ENCODE assay signal across 25 cellular contexts in genomic region chr3:30550246-30550645, GRCh38. TPM values are rescaled to one million over a fixed set of nuclear protein-coding genes. Genes with fewer than 3 reads are reported as not detected.
DNase-seq lines count a peak whose midpoint lies in the region; ATAC-seq and TF ChIP-seq lines count a peak whose summit lies in the region.
"Had no signal": no experiment of that assay in that cellular context is flagged by ENCODE, and none has a peak within 500 bp of the region (broad histone marks: within the 10 kb centered on the region; RNA-seq: fewer than 3 reads in every experiment).

No MANE protein-coding gene starts in this region.

- H3K36me3 Mint-ChIP-seq in H9 (ENCODE audit: insufficient read depth in 1 of 3, low read depth in 3 of 3) (peaks cover 9 to 15% (median 12%) of the 10 kb centered on the region in 3 experiments), mesothelial cell of epicardium (no peaks in the 10 kb centered on the region)
- H3K36me3 Mint-ChIP-seq: stimulated activated naive B cell treated with anti-CD40 and anti-IgM and Interleukin-4, amounts not matched to agents 10 μg/mL and 1 μg/mL and 100 μg/mL, for 72 hours had no signal

- no peaks in the 10 kb centered on the region for H4K20me1 ChIP-seq in H9 (ENCODE audit: control insufficient read depth, insufficient read depth, insufficient read length)

- H3K79me2 ChIP-seq in H9 (ENCODE audit: insufficient read depth, low read length) (no peaks in the 10 kb centered on the region), trophoblast cell (ENCODE audit: control insufficient read depth, insufficient read depth, low read length, poor library complexity) (no peaks in the 10 kb centered on the region)

- H3K27me3 ChIP-seq in H9 (ENCODE audit: insufficient read depth, low read length) (no peaks in the 10 kb centered on the region), trophoblast cell (ENCODE audit: insufficient read depth, low read length) (no peaks in the 10 kb centered on the region)
- H3K27me3 ChIP-seq: suprapubic skin had no signal

- H3K27me3 Mint-ChIP-seq in H9 (ENCODE audit: low read depth) = no peaks in the 10 kb centered on the region; the same call in 1 of the 2 replicates
- no peaks in the 10 kb centered on the region for H3K27me3 Mint-ChIP-seq in mesothelial cell of epicardium (ENCODE audit: low read depth)
- H3K27me3 Mint-ChIP-seq: activated CD8-positive, alpha-beta memory T cell treated with anti-CD3 and anti-CD28 coated beads, Interleukin-2, amount 10 ng/mL, durations not matched to agents 7 days and 5 days; stimulated activated naive B cell treated with anti-CD40 and anti-IgM and Interleukin-4, amounts not matched to agents 10 μg/mL and 1 μg/mL and 100 μg/mL, for 72 hours had no signal

- peak overlapping the region in 2 of 3 experiments; percentile 71 to 93; a peak in 5 of 7 replicates for H3K27ac Mint-ChIP-seq in H9
- no peak overlapping the region for H3K27ac Mint-ChIP-seq in mesothelial cell of epicardium
- H3K27ac Mint-ChIP-seq: activated CD8-positive, alpha-beta memory T cell treated with anti-CD3 and anti-CD28 coated beads, Interleukin-2, amount 10 ng/mL, durations not matched to agents 7 days and 5 days; activated naive CD4-positive, alpha-beta T cell treated with anti-CD3 and anti-CD28 coated beads for 36 hours had no signal

- no peak for TF ChIP-seq CTCF in H9 (conservative IDR thresholded peaks at IDR 0.05)
- no peak for TF ChIP-seq CTCF in epithelial cell of esophagus (IDR thresholded peaks at IDR 0.05; ENCODE audit: insufficient read depth, low read depth, low read length, missing control alignments)
- TF ChIP-seq CTCF in mesothelial cell of epicardium (IDR thresholded peaks at IDR 0.05; ENCODE audit: unreplicated experiment) = no peak

- no peak overlapping the region for H3K14ac ChIP-seq in H9 (ENCODE audit: insufficient read depth, low read length)
- no peak overlapping the region for H3K14ac ChIP-seq in trophoblast cell (ENCODE audit: low read length)

- H3K79me1 ChIP-seq in H9 (ENCODE audit: insufficient read depth, low read depth, low read length, poor library complexity, severe bottlenecking) (no peaks in the 10 kb centered on the region), trophoblast cell (ENCODE audit: low read length) (peaks cover 7% of the 10 kb centered on the region)

- H3K9me3 ChIP-seq in H9 (ENCODE audit: control insufficient read depth, low read depth, low read length) (no peaks in the 10 kb centered on the region), trophoblast cell (ENCODE audit: insufficient read depth, low read depth, low read length) (peaks cover 2% of the 10 kb centered on the region)
- H3K9me3 ChIP-seq: lower lobe of right lung, suprapubic skin had no signal

- H4K8ac ChIP-seq in H9 (replicated peaks; ENCODE audit: insufficient read length, low read depth, low read length) = no peak overlapping the region
- no peak overlapping the region for H4K8ac ChIP-seq in trophoblast cell (ENCODE audit: low read depth, low read length)

- H2BK12ac ChIP-seq in H9 (ENCODE audit: insufficient read length, low read depth, low read length) (no peak overlapping the region), trophoblast cell (ENCODE audit: low read length) (no peak overlapping the region)

- no peak overlapping the region for H3K56ac ChIP-seq in H9 (ENCODE audit: insufficient read length, low read depth, low read length)

- H2AK5ac ChIP-seq in H9 (ENCODE audit: insufficient read length, low read length) (peak overlapping the region; percentile 83), trophoblast cell (ENCODE audit: low read length) (no peak overlapping the region)

- H3K4me1 Mint-ChIP-seq in H9 (peaks cover 47 to 59% of the 10 kb centered on the region in 2 experiments), mesothelial cell of epicardium (no peaks in the 10 kb centered on the region)

- no peak overlapping the region for H3K4me3 Mint-ChIP-seq in H9
- no peak overlapping the region for H3K4me3 Mint-ChIP-seq in mesothelial cell of epicardium
- H3K4me3 Mint-ChIP-seq: activated CD8-positive, alpha-beta memory T cell treated with anti-CD3 and anti-CD28 coated beads, Interleukin-2, amount 10 ng/mL, durations not matched to agents 7 days and 5 days; activated naive CD4-positive, alpha-beta T cell treated with anti-CD3 and anti-CD28 coated beads for 36 hours; neural crest cell; stimulated activated naive B cell treated with anti-CD40 and anti-IgM and Interleukin-4, amounts not matched to agents 10 μg/mL and 1 μg/mL and 100 μg/mL, for 72 hours had no signal

- no peak overlapping the region for H2BK15ac ChIP-seq in H9 (ENCODE audit: low read depth, low read length)

- DNase-seq in H9 = no peak
- DNase-seq in amniotic epithelial cell (ENCODE audit: low read depth) = peak; percentile 61
- DNase-seq in epithelial cell of esophagus (ENCODE audit: low read depth) = peak; percentile 40
- peak; percentile 78 to 97 for DNase-seq in trophoblast cell
- no peak for DNase-seq in GOT3 (lab: John Stamatoyannopoulos, UW)
- DNase-seq in NCI-H524 treated with DMSO at 0.1 percent for 48 hours (lab: John Stamatoyannopoulos, UW) = no peak
- no peak for DNase-seq in mesothelial cell of epicardium (ENCODE audit: low spot score in 2 of 2, unreplicated experiment in 2 of 2)
- DNase-seq: activated CD4-positive, alpha-beta T cell treated with anti-CD3 and anti-CD28 coated beads, Interleukin-2, amount 50 U/mL, for 1 hour; activated CD8-positive, alpha-beta memory T cell treated with anti-CD3 and anti-CD28 coated beads, Interleukin-2, amount 10 ng/mL, durations not matched to agents 7 days and 5 days; activated naive CD4-positive, alpha-beta T cell treated with anti-CD3 and anti-CD28 coated beads for 36 hours; activated T-cell treated with anti-CD3 and anti-CD28 coated beads, Interleukin-2, amount 50 U/mL, for 48 hours; amniotic stem cell; lower lobe of right lung; NCI-H1092; NCI-H187; NCI-H526 treated with DMSO at 0.1 percent for 48 hours; posterior cingulate gyrus; SHP77 treated with DMSO at 0.1 percent for 48 hours; stimulated activated naive B cell treated with anti-CD40 and anti-IgM and Interleukin-4, amounts not matched to agents 10 μg/mL and 1 μg/mL and 100 μg/mL, for 72 hours; T-helper 9 cell had no signal

- H2AFZ ChIP-seq in H9 (ENCODE audit: low read length) (no peak overlapping the region), trophoblast cell (ENCODE audit: insufficient read depth, low read length, poor library complexity) (no peak overlapping the region)

- H3K9ac ChIP-seq in H9 (ENCODE audit: extremely low read depth, insufficient read length, low read length) = no peak overlapping the region
- H3K9ac ChIP-seq in trophoblast cell (ENCODE audit: low read length) = no peak overlapping the region

- H3T11ph ChIP-seq in H9 (ENCODE audit: low read length) = no peak overlapping the region

- H3K9me3 Mint-ChIP-seq in H9 = peaks cover 8 to 13% of the 10 kb centered on the region in 2 experiments
- peaks cover 8% of the 10 kb centered on the region for H3K9me3 Mint-ChIP-seq in mesothelial cell of epicardium
- H3K9me3 Mint-ChIP-seq: activated naive CD4-positive, alpha-beta T cell treated with anti-CD3 and anti-CD28 coated beads for 36 hours; neural crest cell had no signal

- H2BK20ac ChIP-seq in H9 (ENCODE audit: low read depth, low read length, poor library complexity, severe bottlenecking) = no peak overlapping the region

- H3K4ac ChIP-seq in H9 (ENCODE audit: low read depth, low read length) (no peak overlapping the region), trophoblast cell (ENCODE audit: low read depth, low read length) (no peak overlapping the region)

- H3K18ac ChIP-seq in H9 (ENCODE audit: insufficient read length, low read depth, low read length) (no peak overlapping the region), trophoblast cell (ENCODE audit: low read length) (no peak overlapping the region)

- H4K12ac ChIP-seq in trophoblast cell (ENCODE audit: low read depth, low read length) = no peak overlapping the region

- H4K5ac ChIP-seq in H9 (ENCODE audit: insufficient read length, low read depth, low read length) = no peak overlapping the region

- H3K23me2 ChIP-seq in H9 (ENCODE audit: insufficient read length, low read depth, low read length, poor library complexity, severe bottlenecking) = no peaks in the 10 kb centered on the region

- H2BK5ac ChIP-seq in H9 (ENCODE audit: insufficient read length, low read length) (peak overlapping the region; percentile 53), trophoblast cell (ENCODE audit: low read depth, low read length, poor library complexity) (no peak overlapping the region)

- no peak overlapping the region for H4K91ac ChIP-seq in H9 (ENCODE audit: insufficient read length, low read depth, low read length)
- H4K91ac ChIP-seq in trophoblast cell (ENCODE audit: low read depth, low read length) = no peak overlapping the region

- no peak for ATAC-seq in HG02678 (IDR thresholded peaks at IDR 0.05; ENCODE audit: unreplicated experiment)
- ATAC-seq: activated CD8-positive, alpha-beta memory T cell treated with anti-CD3 and anti-CD28 coated beads, Interleukin-2, amount 10 ng/mL, durations not matched to agents 7 days and 5 days; stimulated activated naive B cell treated with anti-CD40 and anti-IgM and Interleukin-4, amounts not matched to agents 10 μg/mL and 1 μg/mL and 100 μg/mL, for 72 hours had no signal

- no peak overlapping the region for H3K4me2 ChIP-seq in H9 (ENCODE audit: insufficient read depth, insufficient read length, low read length)
- H3K4me2 ChIP-seq in trophoblast cell (ENCODE audit: low read length) = no peak overlapping the region

- peak overlapping the region; percentile 95 for H3K27ac ChIP-seq in H9 (ENCODE audit: insufficient read length, low read depth, low read length)
- peak overlapping the region; percentile 58 for H3K27ac ChIP-seq in trophoblast cell (ENCODE audit: low read depth, low read length)
- H3K27ac ChIP-seq: C4-2B, HL-60, lower lobe of right lung, suprapubic skin had no signal

- H2BK120ac ChIP-seq in H9 (ENCODE audit: low read depth, low read length, poor library complexity, severe bottlenecking) (no peak overlapping the region), trophoblast cell (ENCODE audit: insufficient read depth, low read length, poor library complexity) (no peak overlapping the region)

- H3K4me3 ChIP-seq in epithelial cell of esophagus (ENCODE audit: low read length) (no peak overlapping the region), trophoblast cell (ENCODE audit: low read depth, low read length) (no peak overlapping the region)
- H3K4me3 ChIP-seq: lower lobe of right lung, suprapubic skin had no signal

- no peaks in the 10 kb centered on the region for H3K36me3 ChIP-seq in trophoblast cell (ENCODE audit: control insufficient read depth in 1 of 2, insufficient read depth in 2 of 2, low read length in 2 of 2)
- H3K36me3 ChIP-seq: lower lobe of right lung, suprapubic skin had no signal

- no peak overlapping the region for H3K23ac ChIP-seq in H9 (ENCODE audit: insufficient read length, low read depth, low read length)
- no peak overlapping the region for H3K23ac ChIP-seq in trophoblast cell (ENCODE audit: low read length)

- H3K4me1 ChIP-seq in H9 (ENCODE audit: insufficient read depth, low read length) (peaks cover 12% of the 10 kb centered on the region; the same call in 1 of the 2 replicates), trophoblast cell (ENCODE audit: control insufficient read depth in 1 of 2, insufficient read depth in 2 of 2, low read length in 2 of 2) (peaks cover 0 to 10% of the 10 kb centered on the region in 2 experiments)
- H3K4me1 ChIP-seq: lower lobe of right lung had no signal

RNA-seq across cellular contexts. Expression of gene TGFBR2, which starts 56.2 kb away (rescaled TPM):
- 9.6 and 10.6 TPM in 2 replicates for total RNA-seq in H9 (2021)
- polyA plus RNA-seq in trophoblast cell (2013) = 95.2 and 107 TPM in 2 replicates
- total RNA-seq in mesothelial cell of epicardium = 14.6 to 15.8 TPM (median 15.6 TPM) in 3 replicates

Comparison
In these comparisons a context has a peak if more than half of its experiments do, and no peak if none do; other contexts are left out.
1. DNase-seq: peak in amniotic epithelial cell (single experiment), epithelial cell of esophagus (single experiment) and trophoblast cell (2 of 2); none in H9 (single experiment), GOT3 (single experiment), NCI-H524 treated with DMSO at 0.1 percent for 48 hours (single experiment) and mesothelial cell of epicardium (0 of 2).